In genomic region chr19:43526884-43527859, GRCh38 we compare ENCODE assay signal across 1 cellular context.
A peak's percentile ranks its signal among the peaks of the same experiment; 100 is the strongest.
TF ChIP-seq lines count a peak whose summit lies in the region.

A gene with protein sequence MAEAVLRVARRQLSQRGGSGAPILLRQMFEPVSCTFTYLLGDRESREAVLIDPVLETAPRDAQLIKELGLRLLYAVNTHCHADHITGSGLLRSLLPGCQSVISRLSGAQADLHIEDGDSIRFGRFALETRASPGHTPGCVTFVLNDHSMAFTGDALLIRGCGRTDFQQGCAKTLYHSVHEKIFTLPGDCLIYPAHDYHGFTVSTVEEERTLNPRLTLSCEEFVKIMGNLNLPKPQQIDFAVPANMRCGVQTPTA (minus strand): TSS chr19:43527201. CDS start chr19:43527177, 24 bp downstream.

TF ChIP-seq in HepG2, 621 proteins besides CTCF, POLR2A, EP300 and RAD21 (continued from another document):
- TF ChIP-seq, protein P1, sequence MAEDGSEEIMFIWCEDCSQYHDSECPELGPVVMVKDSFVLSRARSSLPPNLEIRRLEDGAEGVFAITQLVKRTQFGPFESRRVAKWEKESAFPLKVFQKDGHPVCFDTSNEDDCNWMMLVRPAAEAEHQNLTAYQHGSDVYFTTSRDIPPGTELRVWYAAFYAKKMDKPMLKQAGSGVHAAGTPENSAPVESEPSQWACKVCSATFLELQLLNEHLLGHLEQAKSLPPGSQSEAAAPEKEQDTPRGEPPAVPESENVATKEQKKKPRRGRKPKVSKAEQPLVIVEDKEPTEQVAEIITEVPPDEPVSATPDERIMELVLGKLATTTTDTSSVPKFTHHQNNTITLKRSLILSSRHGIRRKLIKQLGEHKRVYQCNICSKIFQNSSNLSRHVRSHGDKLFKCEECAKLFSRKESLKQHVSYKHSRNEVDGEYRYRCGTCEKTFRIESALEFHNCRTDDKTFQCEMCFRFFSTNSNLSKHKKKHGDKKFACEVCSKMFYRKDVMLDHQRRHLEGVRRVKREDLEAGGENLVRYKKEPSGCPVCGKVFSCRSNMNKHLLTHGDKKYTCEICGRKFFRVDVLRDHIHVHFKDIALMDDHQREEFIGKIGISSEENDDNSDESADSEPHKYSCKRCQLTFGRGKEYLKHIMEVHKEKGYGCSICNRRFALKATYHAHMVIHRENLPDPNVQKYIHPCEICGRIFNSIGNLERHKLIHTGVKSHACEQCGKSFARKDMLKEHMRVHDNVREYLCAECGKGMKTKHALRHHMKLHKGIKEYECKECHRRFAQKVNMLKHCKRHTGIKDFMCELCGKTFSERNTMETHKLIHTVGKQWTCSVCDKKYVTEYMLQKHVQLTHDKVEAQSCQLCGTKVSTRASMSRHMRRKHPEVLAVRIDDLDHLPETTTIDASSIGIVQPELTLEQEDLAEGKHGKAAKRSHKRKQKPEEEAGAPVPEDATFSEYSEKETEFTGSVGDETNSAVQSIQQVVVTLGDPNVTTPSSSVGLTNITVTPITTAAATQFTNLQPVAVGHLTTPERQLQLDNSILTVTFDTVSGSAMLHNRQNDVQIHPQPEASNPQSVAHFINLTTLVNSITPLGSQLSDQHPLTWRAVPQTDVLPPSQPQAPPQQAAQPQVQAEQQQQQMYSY (CRISPR knock-in tag; IDR thresholded peaks at IDR 0.05): 0 out of 2 replicates have a peak, but pooled peaks have one; percentile 19
- TF ChIP-seq ELF4 (CRISPR knock-in tag; IDR thresholded peaks at IDR 0.05; ENCODE audit: borderline replicate concordance): no peak
- TF ChIP-seq BCL6 (CRISPR knock-in tag; IDR thresholded peaks at IDR 0.05): 0 out of 2 replicates have a peak, but pooled peaks have one; percentile 62
- no peak for TF ChIP-seq DDIT3 (CRISPR knock-in tag; IDR thresholded peaks at IDR 0.05)
- no peak for TF ChIP-seq ZNF709 (CRISPR knock-in tag; IDR thresholded peaks at IDR 0.05)
- TF ChIP-seq ZFP1 (CRISPR knock-in tag; IDR thresholded peaks at IDR 0.05): no peak
- TF ChIP-seq ZNF292 (CRISPR knock-in tag; IDR thresholded peaks at IDR 0.05; ENCODE audit: borderline replicate concordance, low read depth): no peak
- no peak for TF ChIP-seq MEIS1 (CRISPR knock-in tag; IDR thresholded peaks at IDR 0.05; ENCODE audit: borderline replicate concordance)
- no peak for TF ChIP-seq GFI1 (CRISPR knock-in tag; IDR thresholded peaks at IDR 0.05; ENCODE audit: borderline replicate concordance)
- TF ChIP-seq TCF7 (IDR thresholded peaks at IDR 0.05; ENCODE audit: low read depth): no peak
- no peak; the same call in 1 of the 2 replicates for TF ChIP-seq TOPORS (CRISPR knock-in tag; IDR thresholded peaks at IDR 0.05)
- TF ChIP-seq RORA (CRISPR knock-in tag; IDR thresholded peaks at IDR 0.05): no peak
- TF ChIP-seq ERF (CRISPR knock-in tag; IDR thresholded peaks at IDR 0.05): peak; percentile 56
- no peak for TF ChIP-seq ZNF775 (CRISPR knock-in tag; IDR thresholded peaks at IDR 0.05; ENCODE audit: borderline replicate concordance)
- no peak; the same call in 1 of the 2 replicates for TF ChIP-seq REXO4 (CRISPR knock-in tag; IDR thresholded peaks at IDR 0.05; ENCODE audit: borderline replicate concordance)
- no peak for TF ChIP-seq ZNF784 (CRISPR knock-in tag; IDR thresholded peaks at IDR 0.05; ENCODE audit: borderline replicate concordance)
- TF ChIP-seq ZNF720 (CRISPR knock-in tag; IDR thresholded peaks at IDR 0.05): no peak
- no peak for TF ChIP-seq ZNF644 (CRISPR knock-in tag; IDR thresholded peaks at IDR 0.05; ENCODE audit: low read depth)
- TF ChIP-seq, protein P2, sequence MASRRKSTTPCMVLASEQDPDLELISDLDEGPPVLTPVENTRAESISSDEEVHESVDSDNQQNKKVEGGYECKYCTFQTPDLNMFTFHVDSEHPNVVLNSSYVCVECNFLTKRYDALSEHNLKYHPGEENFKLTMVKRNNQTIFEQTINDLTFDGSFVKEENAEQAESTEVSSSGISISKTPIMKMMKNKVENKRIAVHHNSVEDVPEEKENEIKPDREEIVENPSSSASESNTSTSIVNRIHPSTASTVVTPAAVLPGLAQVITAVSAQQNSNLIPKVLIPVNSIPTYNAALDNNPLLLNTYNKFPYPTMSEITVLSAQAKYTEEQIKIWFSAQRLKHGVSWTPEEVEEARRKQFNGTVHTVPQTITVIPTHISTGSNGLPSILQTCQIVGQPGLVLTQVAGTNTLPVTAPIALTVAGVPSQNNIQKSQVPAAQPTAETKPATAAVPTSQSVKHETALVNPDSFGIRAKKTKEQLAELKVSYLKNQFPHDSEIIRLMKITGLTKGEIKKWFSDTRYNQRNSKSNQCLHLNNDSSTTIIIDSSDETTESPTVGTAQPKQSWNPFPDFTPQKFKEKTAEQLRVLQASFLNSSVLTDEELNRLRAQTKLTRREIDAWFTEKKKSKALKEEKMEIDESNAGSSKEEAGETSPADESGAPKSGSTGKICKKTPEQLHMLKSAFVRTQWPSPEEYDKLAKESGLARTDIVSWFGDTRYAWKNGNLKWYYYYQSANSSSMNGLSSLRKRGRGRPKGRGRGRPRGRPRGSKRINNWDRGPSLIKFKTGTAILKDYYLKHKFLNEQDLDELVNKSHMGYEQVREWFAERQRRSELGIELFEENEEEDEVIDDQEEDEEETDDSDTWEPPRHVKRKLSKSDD (CRISPR knock-in tag; IDR thresholded peaks at IDR 0.05; ENCODE audit: low read depth): no peak
- TF ChIP-seq, protein P3, sequence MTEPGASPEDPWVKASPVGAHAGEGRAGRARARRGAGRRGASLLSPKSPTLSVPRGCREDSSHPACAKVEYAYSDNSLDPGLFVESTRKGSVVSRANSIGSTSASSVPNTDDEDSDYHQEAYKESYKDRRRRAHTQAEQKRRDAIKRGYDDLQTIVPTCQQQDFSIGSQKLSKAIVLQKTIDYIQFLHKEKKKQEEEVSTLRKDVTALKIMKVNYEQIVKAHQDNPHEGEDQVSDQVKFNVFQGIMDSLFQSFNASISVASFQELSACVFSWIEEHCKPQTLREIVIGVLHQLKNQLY (CRISPR knock-in tag; IDR thresholded peaks at IDR 0.05): no peak
- TF ChIP-seq, protein P4, sequence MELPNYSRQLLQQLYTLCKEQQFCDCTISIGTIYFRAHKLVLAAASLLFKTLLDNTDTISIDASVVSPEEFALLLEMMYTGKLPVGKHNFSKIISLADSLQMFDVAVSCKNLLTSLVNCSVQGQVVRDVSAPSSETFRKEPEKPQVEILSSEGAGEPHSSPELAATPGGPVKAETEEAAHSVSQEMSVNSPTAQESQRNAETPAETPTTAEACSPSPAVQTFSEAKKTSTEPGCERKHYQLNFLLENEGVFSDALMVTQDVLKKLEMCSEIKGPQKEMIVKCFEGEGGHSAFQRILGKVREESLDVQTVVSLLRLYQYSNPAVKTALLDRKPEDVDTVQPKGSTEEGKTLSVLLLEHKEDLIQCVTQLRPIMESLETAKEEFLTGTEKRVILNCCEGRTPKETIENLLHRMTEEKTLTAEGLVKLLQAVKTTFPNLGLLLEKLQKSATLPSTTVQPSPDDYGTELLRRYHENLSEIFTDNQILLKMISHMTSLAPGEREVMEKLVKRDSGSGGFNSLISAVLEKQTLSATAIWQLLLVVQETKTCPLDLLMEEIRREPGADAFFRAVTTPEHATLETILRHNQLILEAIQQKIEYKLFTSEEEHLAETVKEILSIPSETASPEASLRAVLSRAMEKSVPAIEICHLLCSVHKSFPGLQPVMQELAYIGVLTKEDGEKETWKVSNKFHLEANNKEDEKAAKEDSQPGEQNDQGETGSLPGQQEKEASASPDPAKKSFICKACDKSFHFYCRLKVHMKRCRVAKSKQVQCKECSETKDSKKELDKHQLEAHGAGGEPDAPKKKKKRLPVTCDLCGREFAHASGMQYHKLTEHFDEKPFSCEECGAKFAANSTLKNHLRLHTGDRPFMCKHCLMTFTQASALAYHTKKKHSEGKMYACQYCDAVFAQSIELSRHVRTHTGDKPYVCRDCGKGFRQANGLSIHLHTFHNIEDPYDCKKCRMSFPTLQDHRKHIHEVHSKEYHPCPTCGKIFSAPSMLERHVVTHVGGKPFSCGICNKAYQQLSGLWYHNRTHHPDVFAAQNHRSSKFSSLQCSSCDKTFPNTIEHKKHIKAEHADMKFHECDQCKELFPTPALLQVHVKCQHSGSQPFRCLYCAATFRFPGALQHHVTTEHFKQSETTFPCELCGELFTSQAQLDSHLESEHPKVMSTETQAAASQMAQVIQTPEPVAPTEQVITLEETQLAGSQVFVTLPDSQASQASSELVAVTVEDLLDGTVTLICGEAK (IDR thresholded peaks at IDR 0.05): no peak
- TF ChIP-seq, protein P4 (CRISPR knock-in tag; IDR thresholded peaks at IDR 0.05): no peak
- peak; percentile 27; the same call in 1 of the 2 replicates for TF ChIP-seq KDM4B (CRISPR knock-in tag; IDR thresholded peaks at IDR 0.05)
- no peak for TF ChIP-seq ZFP36 (IDR thresholded peaks at IDR 0.05; ENCODE audit: borderline replicate concordance, low read depth, low read length, partially characterized antibody)
